ENCODE assay signal across 8 cellular contexts in the genomic region with DNA sequence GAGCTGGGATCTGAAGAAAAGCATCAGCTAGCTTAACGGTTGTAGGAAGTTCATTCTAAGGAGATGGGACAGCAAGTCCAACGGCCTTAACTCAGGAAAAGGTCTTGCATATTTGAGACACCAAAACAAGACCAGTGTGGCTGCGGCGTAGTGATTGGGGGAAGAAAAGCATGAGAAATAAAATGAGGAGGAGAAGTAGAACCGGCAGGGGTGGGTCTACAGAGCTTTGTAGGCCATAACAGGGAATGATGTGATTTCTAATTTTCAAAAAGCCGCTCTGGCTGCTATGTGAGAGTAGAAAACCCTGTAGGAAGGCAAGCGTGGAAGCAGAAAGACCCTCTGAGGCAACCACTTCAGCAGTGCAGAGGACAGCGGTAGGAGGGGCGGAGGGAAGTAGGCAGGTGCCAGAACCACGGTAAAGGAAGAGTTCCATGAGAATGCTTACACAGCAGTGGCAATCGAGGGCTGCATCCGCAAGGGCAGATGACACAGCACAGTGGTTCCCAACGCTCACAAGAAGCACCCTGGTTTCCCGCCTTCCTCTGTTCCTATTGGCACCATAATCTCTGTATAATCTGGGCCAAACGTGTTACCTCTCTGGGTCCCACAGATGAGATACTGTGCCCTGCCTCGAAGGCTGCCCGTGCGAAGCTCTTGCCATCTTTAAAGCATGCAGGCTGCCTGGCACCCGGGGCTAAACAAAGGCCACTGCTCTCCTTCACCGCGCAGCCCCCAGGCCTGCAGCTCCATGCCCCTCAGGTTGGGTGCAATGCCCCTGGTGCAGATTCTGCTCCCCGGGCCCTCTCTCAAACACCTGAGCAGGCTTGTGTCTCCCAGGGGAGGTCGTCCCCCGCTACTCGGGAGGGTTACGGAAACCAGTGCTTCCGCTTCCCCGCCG. TPM values are rescaled to one million over a fixed set of nuclear protein-coding genes. Genes with fewer than 3 reads are reported as not detected.
A peak's percentile ranks its signal among the peaks of the same experiment; 100 is the strongest.
DNase-seq lines count a peak whose midpoint lies in the region; TF ChIP-seq lines count a peak whose summit lies in the region.

No MANE protein-coding gene starts in this region.

- peak overlapping the region; percentile 88 for H3K27ac Mint-ChIP-seq in activated CD4-positive, alpha-beta T cell treated with anti-CD3 and anti-CD28 coated beads, Interleukin-2, amount 10 ng/mL, durations not matched to agents 7 days and 5 days

- CTCF ChIA-PET in BJ (lab: Yijun Ruan, JAX) = interaction anchor here (0.7 to 4.2 kb wide), 51 partner anchors 8 to 303 kb away, joined by 3 to 94 read pairs (median 5); a partner anchor contains a TSS
- CTCF ChIA-PET in activated CD4-positive, alpha-beta T cell treated with anti-CD3 and anti-CD28 coated beads, Interleukin-2, amount 10 ng/mL, durations not matched to agents 7 days and 5 days (lab: Charles Lee) = interaction anchor here (0.5 to 3.5 kb wide), 48 partner anchors 7 to 843 kb away, joined by 3 to 39 read pairs (median 5); a partner anchor contains a TSS

- H3K4me3 ChIP-seq in BJ (ENCODE audit: low read depth, low read length) (peak overlapping the region; percentile 81), MG63 (peak overlapping the region; percentile 80), fibroblast of lung (replicated peaks in 1 of 4; ENCODE audit: control extremely low read depth in 1 of 4, insufficient read depth in 1 of 4, low read depth in 3 of 4, low read length in 4 of 4) (peak overlapping the region; percentile 65 to 93 (median 84)), neuron (ENCODE audit: low read length) (peak overlapping the region; percentile 73)

- H3K27me3 ChIP-seq in BJ (ENCODE audit: control insufficient read depth, insufficient read depth, low read length) (no peaks in the 10 kb centered on the region), MG63 (no peaks in the 10 kb centered on the region), fibroblast of lung (ENCODE audit: control insufficient read depth, insufficient read depth, low read length) (no peaks in the 10 kb centered on the region), neuron (ENCODE audit: insufficient read depth, low read length) (no peaks in the 10 kb centered on the region)

- H3K9ac ChIP-seq in fibroblast of lung (ENCODE audit: insufficient read depth, low read length) = peak overlapping the region; percentile 70

- H3K27me3 Mint-ChIP-seq in activated CD4-positive, alpha-beta T cell treated with anti-CD3 and anti-CD28 coated beads, Interleukin-2, amount 10 ng/mL, durations not matched to agents 7 days and 5 days = no peaks in the 10 kb centered on the region

- no peaks in the 10 kb centered on the region for H3K9me3 ChIP-seq in MG63
- H3K9me3 ChIP-seq in fibroblast of lung (ENCODE audit: control insufficient read depth, insufficient read depth, low read depth, low read length) = no peaks in the 10 kb centered on the region
- H3K9me3 ChIP-seq in neuron (ENCODE audit: low read length) = no peaks in the 10 kb centered on the region

- H3K4me2 ChIP-seq in fibroblast of lung (ENCODE audit: extremely low read depth, insufficient read depth, low read length) = peak overlapping the region; percentile 60

- POLR2A ChIA-PET in BJ (lab: Charles Lee) = interaction anchor here (0.6 kb wide), 1 partner anchor 10 kb away, joined by 3 read pairs; no protein-coding TSS in a partner anchor
- POLR2A ChIA-PET in activated CD4-positive, alpha-beta T cell treated with anti-CD3 and anti-CD28 coated beads, Interleukin-2, amount 10 ng/mL, durations not matched to agents 7 days and 5 days (lab: Charles Lee) = interaction anchor here (1.0 to 1.6 kb wide), 3 partner anchors 97 to 106 kb away, joined by 3 to 6 read pairs (median 4); no protein-coding TSS in a partner anchor

- H3K9me3 Mint-ChIP-seq in activated CD4-positive, alpha-beta T cell treated with anti-CD3 and anti-CD28 coated beads, Interleukin-2, amount 10 ng/mL, durations not matched to agents 7 days and 5 days = no peaks in the 10 kb centered on the region

- peak overlapping the region; percentile 72 for H3K27ac ChIP-seq in fibroblast of lung (ENCODE audit: insufficient read depth, low read length)

- peaks cover 9% of the 10 kb centered on the region for H3K4me1 ChIP-seq in fibroblast of lung (ENCODE audit: control insufficient read depth, extremely low read depth, insufficient read depth, low read length)
- H3K4me1 ChIP-seq in neuron (ENCODE audit: insufficient read depth, low read length) = peaks cover 18% of the 10 kb centered on the region

- DNase-seq in BJ (ENCODE audit: low read depth) (no peak), GM19238 (ENCODE audit: insufficient read length, low spot score) (peak; percentile 44), MG63 (peak; percentile 28), fibroblast of lung (ENCODE audit: low read depth in 2 of 2) (peak in 1 of 2 donors; percentile 25), A172 (ENCODE audit: low spot score) (no peak), occipital lobe (lab: John Stamatoyannopoulos, UW) (no peak)
- peak; percentile 56 for DNase-seq in activated CD4-positive, alpha-beta T cell treated with anti-CD3 and anti-CD28 coated beads, Interleukin-2, amount 10 ng/mL, durations not matched to agents 7 days and 5 days

- H3K4me1 Mint-ChIP-seq in activated CD4-positive, alpha-beta T cell treated with anti-CD3 and anti-CD28 coated beads, Interleukin-2, amount 10 ng/mL, durations not matched to agents 7 days and 5 days = peaks cover 43% of the 10 kb centered on the region

- H3K36me3 ChIP-seq in BJ (ENCODE audit: control insufficient read depth, insufficient read depth, low read length) (peaks cover 22% of the 10 kb centered on the region), MG63 (peaks cover 16% of the 10 kb centered on the region), fibroblast of lung (ENCODE audit: control insufficient read depth, insufficient read depth, low read length) (peaks cover 22% of the 10 kb centered on the region), neuron (ENCODE audit: insufficient read depth, low read length) (peaks cover 30% of the 10 kb centered on the region)

- H3K36me3 Mint-ChIP-seq in activated CD4-positive, alpha-beta T cell treated with anti-CD3 and anti-CD28 coated beads, Interleukin-2, amount 10 ng/mL, durations not matched to agents 7 days and 5 days (ENCODE audit: low read depth) = peaks cover 37% of the 10 kb centered on the region

- peak overlapping the region; percentile 69 for H2AFZ ChIP-seq in fibroblast of lung (ENCODE audit: low read length)
- peak overlapping the region; percentile 82 for H2AFZ ChIP-seq in neuron (ENCODE audit: low read depth, low read length)

- TF ChIP-seq CTCF in BJ (IDR thresholded peaks at IDR 0.05; ENCODE audit: insufficient read depth, low read depth, low read length) (no peak), fibroblast of lung (conservative IDR thresholded peaks at IDR 0.05 in 1 of 2, IDR thresholded peaks at IDR 0.05 in 1 of 2; ENCODE audit: low read depth in 1 of 2, low read length in 2 of 2) (no peak)

- peak overlapping the region; percentile 84 for H3K4me3 Mint-ChIP-seq in activated CD4-positive, alpha-beta T cell treated with anti-CD3 and anti-CD28 coated beads, Interleukin-2, amount 10 ng/mL, durations not matched to agents 7 days and 5 days

- H3K79me2 ChIP-seq in fibroblast of lung (ENCODE audit: control insufficient read depth, insufficient read depth, low read length) = peaks cover 6% of the 10 kb centered on the region

- no peaks in the 10 kb centered on the region for H4K20me1 ChIP-seq in fibroblast of lung (ENCODE audit: control insufficient read depth, extremely low read depth, insufficient read depth, low read length)

RNA-seq across cellular contexts. Expression of a gene that starts 0.8 kb away (rescaled TPM):
- polyA plus RNA-seq in BJ (2011; rRNA removed) (6.8 and 8.1 TPM in 2 replicates), fibroblast of lung (5.8 and 7.1 TPM in 2 replicates)
- 4.5 and 6.4 TPM in 2 replicates for polyA minus RNA-seq in BJ (2011; rRNA and poly(A)+ RNA removed)
- 9.2 and 14.1 TPM in 2 replicates for total RNA-seq in MG63 (2014; rRNA removed; shearing (Covaris generic); ENCODE audit: low replicate concordance)
- total RNA-seq in activated CD4-positive, alpha-beta T cell treated with anti-CD3 and anti-CD28 coated beads, Interleukin-2, amount 10 ng/mL, durations not matched to agents 7 days and 5 days = 10 to 100 TPM; 32.8 to 35.8 TPM
- total RNA-seq in fibroblast of lung (4.6 and 5.3 TPM in 2 replicates), occipital lobe (8.0 TPM)
- polyA plus RNA-seq in fibroblast of lung (2012) = 10.8 and 17.6 TPM in 2 replicates
- 6.5 and 14.2 TPM in 2 replicates for polyA minus RNA-seq in fibroblast of lung (ENCODE audit: low replicate concordance)
- 33.5 and 37.9 TPM in 2 replicates for total RNA-seq in A172 (2014; rRNA removed; shearing (Covaris generic))

RNA-seq across cellular contexts. Expression of a gene that starts 12.9 kb away (rescaled TPM):
- polyA plus RNA-seq in BJ (2011; rRNA removed) = 16.4 and 29.7 TPM in 2 replicates
- polyA minus RNA-seq in BJ (2011; rRNA and poly(A)+ RNA removed) = 20.4 and 24.4 TPM in 2 replicates
- total RNA-seq in MG63 (2014; rRNA removed; shearing (Covaris generic); ENCODE audit: low replicate concordance) = 12.6 and 16.2 TPM in 2 replicates
- total RNA-seq in activated CD4-positive, alpha-beta T cell treated with anti-CD3 and anti-CD28 coated beads, Interleukin-2, amount 10 ng/mL, durations not matched to agents 7 days and 5 days = 10 to 100 TPM; 25.5 to 35.4 TPM
- total RNA-seq in fibroblast of lung = 17.5 and 19.8 TPM in 2 replicates
- polyA plus RNA-seq in fibroblast of lung = 9.4 and 12.7 TPM in 2 replicates
- polyA plus RNA-seq in fibroblast of lung (2012) = 12.4 and 14.3 TPM in 2 replicates
- polyA minus RNA-seq in fibroblast of lung (ENCODE audit: low replicate concordance) = 31.1 and 61.9 TPM in 2 replicates
- 38.4 and 40.1 TPM in 2 replicates for total RNA-seq in A172 (2014; rRNA removed; shearing (Covaris generic))
- 54.9 TPM for total RNA-seq in occipital lobe

RNA-seq across cellular contexts. Expression of a gene that starts 13.2 kb away (rescaled TPM):
- polyA plus RNA-seq in BJ (2011; rRNA removed) (0.85 and 1.4 TPM in 2 replicates), fibroblast of lung (0.41 and 0.70 TPM in 2 replicates)
- 0.90 and 1.9 TPM in 2 replicates for polyA minus RNA-seq in BJ (2011; rRNA and poly(A)+ RNA removed)
- total RNA-seq in MG63 (2014; rRNA removed; shearing (Covaris generic); ENCODE audit: low replicate concordance) = 1.7 and 8.3 TPM in 2 replicates
- total RNA-seq in activated CD4-positive, alpha-beta T cell treated with anti-CD3 and anti-CD28 coated beads, Interleukin-2, amount 10 ng/mL, durations not matched to agents 7 days and 5 days = 10 to 100 TPM; 17.0 to 17.3 TPM
- total RNA-seq in fibroblast of lung (1.0 and 1.3 TPM in 2 replicates), occipital lobe (5.9 TPM)
- 0.58 and 0.73 TPM in 2 replicates for polyA plus RNA-seq in fibroblast of lung (2012)
- 0.30 and 2.1 TPM in 2 replicates for polyA minus RNA-seq in fibroblast of lung (ENCODE audit: low replicate concordance)
- total RNA-seq in A172 (2014; rRNA removed; shearing (Covaris generic)) = 4.2 and 5.7 TPM in 2 replicates

RNA-seq across cellular contexts. Expression of a gene that starts 41.0 kb away (rescaled TPM):
- polyA plus RNA-seq in BJ (2011; rRNA removed) (7.6 and 9.8 TPM in 2 replicates), fibroblast of lung (4.3 and 5.5 TPM in 2 replicates)
- 14.7 and 18.2 TPM in 2 replicates for polyA minus RNA-seq in BJ (2011; rRNA and poly(A)+ RNA removed)
- 7.1 and 8.5 TPM in 2 replicates for total RNA-seq in MG63 (2014; rRNA removed; shearing (Covaris generic); ENCODE audit: low replicate concordance)
- 10 to 100 TPM; 31.4 to 41.5 TPM for total RNA-seq in activated CD4-positive, alpha-beta T cell treated with anti-CD3 and anti-CD28 coated beads, Interleukin-2, amount 10 ng/mL, durations not matched to agents 7 days and 5 days
- total RNA-seq in fibroblast of lung (9.9 and 13.1 TPM in 2 replicates), occipital lobe (8.3 TPM)
- polyA plus RNA-seq in fibroblast of lung (2012) = 5.5 and 7.3 TPM in 2 replicates
- polyA minus RNA-seq in fibroblast of lung (ENCODE audit: low replicate concordance) = 23.9 and 24.4 TPM in 2 replicates
- 5.5 and 7.1 TPM in 2 replicates for total RNA-seq in A172 (2014; rRNA removed; shearing (Covaris generic))

Comparison
In these comparisons a context has a peak if more than half of its experiments do, and no peak if none do; other contexts are left out.
1. DNase-seq: peak in GM19238 (single experiment), MG63 (single experiment) and activated CD4-positive, alpha-beta T cell treated with anti-CD3 and anti-CD28 coated beads, Interleukin-2, amount 10 ng/mL, durations not matched to agents 7 days and 5 days (single experiment); none in BJ (single experiment), A172 (single experiment) and occipital lobe (single experiment).
2. Peak in every context shown above with its lines, with median percentiles within 50 percentile points of each other: H3K4me3 ChIP-seq.